In the genomic region with DNA sequence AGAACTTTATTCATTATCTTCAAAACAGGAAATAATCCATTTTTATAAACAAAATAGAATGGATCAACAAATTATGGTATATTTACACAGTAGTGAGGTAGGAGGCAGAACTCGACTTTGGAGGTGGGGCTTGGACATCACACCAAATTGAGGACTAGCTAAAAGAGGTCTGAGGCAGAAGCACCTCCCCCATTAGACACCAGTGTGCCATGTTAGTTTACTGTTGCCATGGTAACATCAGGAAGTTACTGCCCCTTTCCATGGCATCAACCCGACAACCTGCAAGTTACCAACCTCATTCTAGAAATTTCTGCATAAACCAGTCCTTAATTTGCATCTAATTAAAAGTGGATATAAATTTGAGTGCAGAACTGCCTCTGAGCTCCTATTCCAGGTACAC, we compare ENCODE assay signal across 1 cellular context.
TF ChIP-seq lines count a peak whose summit lies in the region.

No MANE protein-coding gene starts in this region.

TF ChIP-seq in K562, 482 proteins besides CTCF, POLR2A, EP300 and RAD21:
- TF ChIP-seq RFX1 (IDR thresholded peaks at IDR 0.05), result peak; percentile 78
TF ChIP-seq in K562: peak in this region for 1; not testable (repeated sequence) for 481.
